Comparison of ENCODE assay signal across 22 cellular contexts in genomic region chr14:33596211-33597080, GRCh38.
"Had no signal": no experiment of that assay in that cellular context is flagged by ENCODE, and none has a peak within 500 bp of the region (broad histone marks: within the 10 kb centered on the region; RNA-seq: fewer than 3 reads in every experiment).

No MANE protein-coding gene starts in this region.

- DNase-seq: activated CD4-positive, alpha-beta T cell treated with anti-CD3 and anti-CD28 coated beads for 4 hours; activated CD4-positive, alpha-beta T cell treated with anti-CD3 and anti-CD28 coated beads, Interleukin-2, amount 50 U/mL, for 48 hours; activated CD8-positive, alpha-beta memory T cell treated with anti-CD3 and anti-CD28 coated beads for 24 hours; activated CD8-positive, alpha-beta memory T cell treated with anti-CD3 and anti-CD28 coated beads, Interleukin-2, amount 50 U/mL, for 48 hours; activated gamma-delta T cell treated with Interleukin-2 at 50 U/mL for 16 hours; activated naive CD4-positive, alpha-beta T cell treated with anti-CD3 and anti-CD28 coated beads, Interleukin-2, amount 50 U/mL, for 16 hours; activated T-cell treated with anti-CD3 and anti-CD28 coated beads, Interleukin-2, amount 50 U/mL, for 4 hours; amniotic stem cell; brain microvascular endothelial cell; dermis blood vessel endothelial cell; effector CD8-positive, alpha-beta T cell; foreskin keratinocyte; heart left ventricle; hypothalamus; immature natural killer cell; kidney; left colon; natural killer cell; stimulated activated CD4-positive, alpha-beta T cell treated with anti-CD3 and anti-CD28 coated beads, Interleukin-12 subunit alpha, Interleukin-12 subunit beta, amount 100 ng/mL, for 4 hours; stimulated activated CD4-positive, alpha-beta T cell treated with anti-CD3 and anti-CD28 coated beads, Interleukin-4, amount 100 ng/mL, for 1 hour; T-helper 9 cell; uterus had no signal
